ENCODE assay signal across 27 cellular contexts in genomic region chr18:50155406-50155805, GRCh38. TPM values are rescaled to one million over a fixed set of nuclear protein-coding genes. Genes with fewer than 3 reads are reported as not detected.
"Had no signal": no experiment of that assay in that cellular context is flagged by ENCODE, and none has a peak within 500 bp of the region (broad histone marks: within the 10 kb centered on the region; RNA-seq: fewer than 3 reads in every experiment).

No MANE protein-coding gene starts in this region.

- H3K9me3 ChIP-seq: colonic mucosa, esophagus squamous epithelium, heart right ventricle, right lobe of liver, stomach, thyroid gland, upper lobe of left lung had no signal

- H3K27ac ChIP-seq: colonic mucosa, heart right ventricle, neural progenitor cell, parathyroid adenoma, stomach, thyroid gland, upper lobe of left lung had no signal

- H3K27me3 ChIP-seq: colonic mucosa, neural progenitor cell, right lobe of liver, stomach, thyroid gland, upper lobe of left lung had no signal

- H3K36me3 ChIP-seq: colonic mucosa, esophagus squamous epithelium, heart right ventricle, neural progenitor cell, right lobe of liver, stomach, thyroid gland, upper lobe of left lung had no signal

- H3K4me3 ChIP-seq: colonic mucosa, esophagus squamous epithelium, heart right ventricle, lung, neural progenitor cell, right lobe of liver, stomach, thyroid gland, upper lobe of left lung had no signal

- ATAC-seq: heart right ventricle; naive thymus-derived CD4-positive, alpha-beta T cell; stimulated activated effector memory CD8-positive, alpha-beta T cell treated with anti-CD3 and anti-CD28 coated beads, Interleukin-12 subunit alpha, Interleukin-12 subunit beta, amount 100 ng/mL, for 72 hours had no signal

- H3K4me1 ChIP-seq: heart right ventricle had no signal

- H3K4me2 ChIP-seq: neural progenitor cell had no signal

- DNase-seq: colonic mucosa; effector CD8-positive, alpha-beta T cell; endodermal cell; erythroblast; esophagus squamous epithelium; foreskin melanocyte; glutamatergic neuron; heart right ventricle; hypothalamus; immature natural killer cell; islet precursor cell; kidney glomerular epithelial cell; mesenchymal stem cell; naive thymus-derived CD4-positive, alpha-beta T cell; right lobe of liver; small intestine; stimulated activated CD4-positive, alpha-beta T cell treated with anti-CD3 and anti-CD28 coated beads, Interleukin-12 subunit alpha, Interleukin-12 subunit beta, amount 100 ng/mL, for 4 hours; stimulated activated CD4-positive, alpha-beta T cell treated with anti-CD3 and anti-CD28 coated beads, Interleukin-1b, Interleukin-23, amount 100 ng/mL, for 48 hours; stimulated activated CD4-positive, alpha-beta T cell treated with anti-CD3 and anti-CD28 coated beads, Interleukin-4, amount 100 ng/mL, for 24 hours; stimulated activated naive CD4-positive, alpha-beta T cell treated with Interleukin-2 at 50 U/mL for 16 hours; stomach; thyroid gland; upper lobe of left lung had no signal

- H2AFZ ChIP-seq: neural progenitor cell, parathyroid adenoma had no signal

RNA-seq across cellular contexts. Expression of gene MYO5B, which starts 39.5 kb away (rescaled TPM):
- total RNA-seq: naive thymus-derived CD4-positive, alpha-beta T cell had no signal
